In the genomic region with DNA sequence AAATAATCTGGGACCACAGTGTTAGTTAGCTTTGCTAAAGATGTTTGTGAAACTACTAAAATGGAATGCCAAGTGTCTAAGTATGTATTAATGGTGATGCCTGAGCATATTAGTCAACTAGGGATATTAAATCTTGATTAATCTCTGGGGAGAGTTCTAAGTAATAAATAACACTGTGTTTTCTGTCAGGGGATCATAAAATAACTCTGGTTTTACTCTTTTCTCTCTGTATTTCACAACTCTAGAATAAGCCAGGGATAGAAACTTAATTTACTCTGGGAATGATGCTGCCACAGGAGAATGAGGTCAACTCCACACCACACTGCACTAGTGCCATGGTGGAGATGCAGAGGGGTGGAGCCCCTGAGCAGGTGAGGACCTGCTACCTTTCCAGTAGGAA, we compare ENCODE assay signal across 20 cellular contexts.
"Had no signal": no experiment of that assay in that cellular context is flagged by ENCODE, and none has a peak within 500 bp of the region (broad histone marks: within the 10 kb centered on the region; RNA-seq: fewer than 3 reads in every experiment).

No MANE protein-coding gene starts in this region.

- H3K27me3 ChIP-seq: colonic mucosa, esophagus muscularis mucosa, neural progenitor cell, stomach, thyroid gland had no signal

- H3K27me3 Mint-ChIP-seq: dendritic cell treated with granulocyte-macrophage colony-stimulating factor and Interleukin-4, amounts not matched to agents 40 ng/mL and 50 ng/mL, for 4 days; progenitor cell of endocrine pancreas; type B pancreatic cell had no signal

- H3K9me3 ChIP-seq: colonic mucosa, esophagus muscularis mucosa, lower lobe of right lung, stomach, thyroid gland had no signal

- H3K27ac Mint-ChIP-seq: dendritic cell treated with granulocyte-macrophage colony-stimulating factor and Interleukin-4, amounts not matched to agents 40 ng/mL and 50 ng/mL, for 4 days; endodermal cell; neural progenitor cell; progenitor cell of endocrine pancreas; stimulated activated effector memory CD8-positive, alpha-beta T cell treated with anti-CD3 and anti-CD28 coated beads, Interleukin-12 subunit alpha, Interleukin-12 subunit beta, amount 100 ng/mL, for 72 hours; type B pancreatic cell had no signal

- H3K4me1 ChIP-seq: colonic mucosa, esophagus muscularis mucosa, lower lobe of right lung, parathyroid adenoma, stomach, thyroid gland had no signal

- H3K4me1 Mint-ChIP-seq: natural killer cell; stimulated activated effector memory CD8-positive, alpha-beta T cell treated with anti-CD3 and anti-CD28 coated beads, Interleukin-12 subunit alpha, Interleukin-12 subunit beta, amount 100 ng/mL, for 72 hours had no signal

- DNase-seq: colonic mucosa; effector CD8-positive, alpha-beta T cell; endodermal cell; foreskin melanocyte; head of caudate nucleus; left ventricle myocardium superior; lower lobe of right lung; natural killer cell; stimulated activated CD4-positive, alpha-beta T cell treated with anti-CD3 and anti-CD28 coated beads, Interleukin-2, amount 100 ng/mL, for 24 hours; stimulated activated CD4-positive, alpha-beta T cell treated with anti-CD3 and anti-CD28 coated beads, Interleukin-4, amount 100 ng/mL, for 24 hours; stimulated activated naive CD4-positive, alpha-beta T cell treated with Interleukin-2 at 50 U/mL for 16 hours; stomach; thyroid gland had no signal

- H3K79me2 ChIP-seq: parathyroid adenoma had no signal

- H2AFZ ChIP-seq: neural progenitor cell, parathyroid adenoma had no signal

- H3K36me3 ChIP-seq: colonic mucosa, esophagus muscularis mucosa, lower lobe of right lung, neural progenitor cell, stomach, thyroid gland had no signal

- H3K9me3 Mint-ChIP-seq: dendritic cell treated with granulocyte-macrophage colony-stimulating factor and Interleukin-4, amounts not matched to agents 40 ng/mL and 50 ng/mL, for 4 days; endodermal cell; natural killer cell; neural progenitor cell; stimulated activated effector memory CD8-positive, alpha-beta T cell treated with anti-CD3 and anti-CD28 coated beads, Interleukin-12 subunit alpha, Interleukin-12 subunit beta, amount 100 ng/mL, for 72 hours had no signal

- H3K36me3 Mint-ChIP-seq: natural killer cell; neural progenitor cell; stimulated activated effector memory CD8-positive, alpha-beta T cell treated with anti-CD3 and anti-CD28 coated beads, Interleukin-12 subunit alpha, Interleukin-12 subunit beta, amount 100 ng/mL, for 72 hours; type B pancreatic cell had no signal

- H3K9ac ChIP-seq: neural progenitor cell, parathyroid adenoma had no signal

- H3K4me3 ChIP-seq: colonic mucosa, esophagus muscularis mucosa, lower lobe of right lung, neural progenitor cell, stomach, thyroid gland had no signal

- H3K27ac ChIP-seq: colonic mucosa, esophagus muscularis mucosa, lower lobe of right lung, parathyroid adenoma, stomach, thyroid gland had no signal

- H3K4me3 Mint-ChIP-seq: dendritic cell treated with granulocyte-macrophage colony-stimulating factor and Interleukin-4, amounts not matched to agents 40 ng/mL and 50 ng/mL, for 4 days; endodermal cell; natural killer cell; neural progenitor cell; stimulated activated effector memory CD8-positive, alpha-beta T cell treated with anti-CD3 and anti-CD28 coated beads, Interleukin-12 subunit alpha, Interleukin-12 subunit beta, amount 100 ng/mL, for 72 hours; type B pancreatic cell had no signal
